ENCODE assay signal across 9 cellular contexts in the genomic region with DNA sequence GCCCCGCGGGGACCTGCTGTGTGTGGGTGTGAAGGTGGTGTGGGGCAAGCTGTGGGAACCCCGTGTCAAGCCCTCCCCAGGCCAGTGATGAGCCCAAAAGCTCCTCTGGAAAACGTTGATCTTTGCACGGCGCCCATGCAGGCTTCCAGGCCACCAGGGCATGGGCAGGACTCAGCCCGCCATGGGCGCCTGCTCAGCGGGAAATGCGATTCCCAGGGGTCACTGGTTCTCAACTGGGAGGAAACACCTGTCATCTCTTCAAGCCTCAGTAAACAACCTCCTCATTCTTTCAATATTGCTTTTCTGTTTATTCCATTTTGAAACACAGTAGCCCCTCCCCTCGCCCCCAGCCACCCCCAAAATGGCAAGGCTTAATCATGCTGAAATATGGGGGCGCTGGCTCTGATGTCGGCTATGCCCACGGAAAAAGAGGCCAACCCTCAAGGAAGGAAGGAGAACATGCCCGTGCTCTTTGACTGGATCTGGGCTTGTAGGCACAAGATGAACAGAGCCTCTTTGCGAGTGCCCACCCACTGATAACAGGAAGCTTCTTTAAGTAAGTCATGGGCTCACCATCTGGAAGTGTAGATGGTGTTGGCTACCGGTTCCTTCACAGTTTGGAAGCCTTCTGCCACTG. TPM values are rescaled to one million over a fixed set of nuclear protein-coding genes. Genes with fewer than 3 reads are reported as not detected.
DNase-seq lines count a peak whose midpoint lies in the region; ATAC-seq and TF ChIP-seq lines count a peak whose summit lies in the region.
"Had no signal": no experiment of that assay in that cellular context is flagged by ENCODE, and none has a peak within 500 bp of the region (broad histone marks: within the 10 kb centered on the region; RNA-seq: fewer than 3 reads in every experiment).

No MANE protein-coding gene starts in this region.

- POLR2A ChIA-PET in CD8-positive, alpha-beta memory T cell (lab: Charles Lee): no interaction called here

- no peak overlapping the region for H3K27ac ChIP-seq in CD8-positive, alpha-beta memory T cell (ENCODE audit: low read depth, low read length)
- no peak overlapping the region for H3K27ac ChIP-seq in brain microvascular endothelial cell

- no peaks in the 10 kb centered on the region for H3K36me3 ChIP-seq in CD8-positive, alpha-beta memory T cell (ENCODE audit: insufficient read depth, low read length)
- no peaks in the 10 kb centered on the region for H3K36me3 ChIP-seq in brain microvascular endothelial cell (replicated peaks)

- H3K27me3 ChIP-seq in CD8-positive, alpha-beta memory T cell (ENCODE audit: insufficient read depth, low read length, poor library complexity, severe bottlenecking): no peaks in the 10 kb centered on the region
- no peaks in the 10 kb centered on the region for H3K27me3 ChIP-seq in brain microvascular endothelial cell (replicated peaks)

- no peak for DNase-seq in CD8-positive, alpha-beta memory T cell
- DNase-seq in activated naive CD8-positive, alpha-beta T cell treated with anti-CD3 and anti-CD28 coated beads for 36 hours: peak; percentile 13
- no peak for DNase-seq in SK-N-DZ (ENCODE audit: low spot score)
- no peak for DNase-seq in brain microvascular endothelial cell
- DNase-seq in amniotic stem cell (lab: John Stamatoyannopoulos, UW): no peak
- no peak for DNase-seq in OCI-M1 (lab: John Stamatoyannopoulos, UW)

- no peaks in the 10 kb centered on the region for H3K36me3 Mint-ChIP-seq in CD8-positive, alpha-beta memory T cell
- peaks cover 4% of the 10 kb centered on the region for H3K36me3 Mint-ChIP-seq in activated naive CD8-positive, alpha-beta T cell treated with anti-CD3 and anti-CD28 coated beads for 36 hours

- no peak for TF ChIP-seq CTCF in brain microvascular endothelial cell (IDR thresholded peaks at IDR 0.05; ENCODE audit: low read depth, low read length, missing control alignments)

- in situ Hi-C loops in brain microvascular endothelial cell (cut with HindIII; ENCODE audit: low pct_ligation_motif_present, low sequenced_read_pairs): no loop called here

- H3K4me3 Mint-ChIP-seq in CD8-positive, alpha-beta memory T cell: peak overlapping the region in 6 of 7 donors; percentile 35 to 74 (median 52)
- H3K4me3 Mint-ChIP-seq in activated naive CD8-positive, alpha-beta T cell treated with anti-CD3 and anti-CD28 coated beads for 36 hours: peak overlapping the region; percentile 77

- H3K9me3 Mint-ChIP-seq in CD8-positive, alpha-beta memory T cell: peaks cover 0 to 2% (median 0%) of the 10 kb centered on the region in 5 donors
- H3K9me3 Mint-ChIP-seq in activated naive CD8-positive, alpha-beta T cell treated with anti-CD3 and anti-CD28 coated beads for 36 hours: no peaks in the 10 kb centered on the region

- peak overlapping the region in 2 of 8 donors; percentile 5 to 73 for H3K27ac Mint-ChIP-seq in CD8-positive, alpha-beta memory T cell
- H3K27ac Mint-ChIP-seq in activated naive CD8-positive, alpha-beta T cell treated with anti-CD3 and anti-CD28 coated beads for 36 hours: peak overlapping the region; percentile 99

- H3K9me3 ChIP-seq in CD8-positive, alpha-beta memory T cell (ENCODE audit: low read length): no peaks in the 10 kb centered on the region

- H3K27me3 Mint-ChIP-seq in CD8-positive, alpha-beta memory T cell: peaks cover 7 to 14% of the 10 kb centered on the region in 2 donors
- H3K27me3 Mint-ChIP-seq in activated naive CD8-positive, alpha-beta T cell treated with anti-CD3 and anti-CD28 coated beads for 36 hours: no peaks in the 10 kb centered on the region

- H3K4me3 ChIP-seq in CD8-positive, alpha-beta memory T cell (ENCODE audit: low read length): peak overlapping the region; percentile 49
- no peak overlapping the region for H3K4me3 ChIP-seq in brain microvascular endothelial cell (ENCODE audit: low read depth, low read length)

- CTCF ChIA-PET in CD8-positive, alpha-beta memory T cell (lab: Charles Lee): no interaction called here

- ATAC-seq in GM19452 (IDR thresholded peaks at IDR 0.05; ENCODE audit: unreplicated experiment) (peak; percentile 25), HG03378 (IDR thresholded peaks at IDR 0.05; ENCODE audit: unreplicated experiment) (peak; percentile 37)

- peaks cover 18% of the 10 kb centered on the region for H3K4me1 ChIP-seq in CD8-positive, alpha-beta memory T cell (ENCODE audit: insufficient read depth, low read length)

- H3K4me1 Mint-ChIP-seq in CD8-positive, alpha-beta memory T cell: peaks cover 15 to 22% (median 20%) of the 10 kb centered on the region in 3 donors
- H3K4me1 Mint-ChIP-seq in activated naive CD8-positive, alpha-beta T cell treated with anti-CD3 and anti-CD28 coated beads for 36 hours: peaks cover 63% of the 10 kb centered on the region

RNA-seq across cellular contexts. Expression of a gene that starts 0.5 kb away (rescaled TPM):
- 1 to 10 TPM; 1.5 to 2.3 TPM for total RNA-seq in CD8-positive, alpha-beta memory T cell
- polyA plus RNA-seq in CD8-positive, alpha-beta memory T cell: not detected
- 1 to 10 TPM; 3.0 to 3.5 TPM for total RNA-seq in activated naive CD8-positive, alpha-beta T cell treated with anti-CD3 and anti-CD28 coated beads for 36 hours
- not detected in 2 replicates for polyA plus RNA-seq in SK-N-DZ (2014; cell fraction: cytosol; rRNA removed)
- not detected in 2 replicates for polyA plus RNA-seq in SK-N-DZ (2014; cell fraction: nucleus; rRNA removed)
- total RNA-seq: lung microvascular endothelial cell had no signal
